In genomic region chr10:75100764-75101291, GRCh38 we compare ENCODE assay signal across 17 cellular contexts. TPM values are rescaled to one million over a fixed set of nuclear protein-coding genes. Genes with fewer than 3 reads are reported as not detected.
DNase-seq lines count a peak whose midpoint lies in the region; ATAC-seq and TF ChIP-seq lines count a peak whose summit lies in the region.
"Had no signal": no experiment of that assay in that cellular context is flagged by ENCODE, and none has a peak within 500 bp of the region (broad histone marks: within the 10 kb centered on the region; RNA-seq: fewer than 3 reads in every experiment).

No MANE protein-coding gene starts in this region.

- no peak overlapping the region for H2BK12ac ChIP-seq in H9 (ENCODE audit: insufficient read length, low read depth, low read length)
- H2BK12ac ChIP-seq in mesenchymal stem cell (ENCODE audit: low read length in 2 of 2) = no peak overlapping the region

- no peaks in the 10 kb centered on the region for H3F3A ChIP-seq in PC-3 (ENCODE audit: low read length, unreplicated experiment)

- H3K27ac Mint-ChIP-seq in H9 = peak overlapping the region; percentile 76 to 88 (median 83)
- peak overlapping the region; percentile 33 for H3K27ac Mint-ChIP-seq in memory B cell
- H3K27ac Mint-ChIP-seq: activated T-helper 17 cell treated with anti-CD3 and anti-CD28 coated beads, Interleukin-2, amount 50 U/mL, for 72 hours had no signal

- H2BK15ac ChIP-seq in H9 (ENCODE audit: low read depth, low read length) (no peak overlapping the region), mesenchymal stem cell (ENCODE audit: low read depth, poor library complexity, severe bottlenecking) (no peak overlapping the region)

- H3K27ac ChIP-seq in H9 (ENCODE audit: insufficient read length, low read depth, low read length) (no peak overlapping the region), PC-3 (ENCODE audit: low read length) (no peak overlapping the region), mesenchymal stem cell (ENCODE audit: low read length, poor library complexity, severe bottlenecking) (no peak overlapping the region)
- H3K27ac ChIP-seq: cardiac muscle cell, PC-9, SK-N-MC, stomach had no signal

- H3K4me1 Mint-ChIP-seq in H9 = peaks cover 19 to 30% of the 10 kb centered on the region in 2 experiments
- peaks cover 7% of the 10 kb centered on the region for H3K4me1 Mint-ChIP-seq in memory B cell
- H3K4me1 Mint-ChIP-seq: activated T-helper 17 cell treated with anti-CD3 and anti-CD28 coated beads, Interleukin-2, amount 50 U/mL, for 72 hours had no signal

- no peak overlapping the region for H2BK20ac ChIP-seq in H9 (ENCODE audit: low read depth, low read length, poor library complexity, severe bottlenecking)

- H3K27me3 Mint-ChIP-seq in H9 (ENCODE audit: low read depth) = no peaks in the 10 kb centered on the region
- H3K27me3 Mint-ChIP-seq in memory B cell = peaks cover 2% of the 10 kb centered on the region
- H3K27me3 Mint-ChIP-seq: activated T-helper 17 cell treated with anti-CD3 and anti-CD28 coated beads, Interleukin-2, amount 50 U/mL, for 72 hours had no signal

- no peak overlapping the region for H2AK5ac ChIP-seq in H9 (ENCODE audit: insufficient read length, low read length)
- H2AK5ac ChIP-seq in mesenchymal stem cell (ENCODE audit: low read length, severe bottlenecking) = no peak overlapping the region

- H3K36me3 Mint-ChIP-seq in H9 (ENCODE audit: insufficient read depth in 1 of 3, low read depth in 3 of 3) (no peaks in the 10 kb centered on the region), memory B cell (no peaks in the 10 kb centered on the region)

- H4K8ac ChIP-seq in H9 (replicated peaks; ENCODE audit: insufficient read length, low read depth, low read length) (no peak overlapping the region), mesenchymal stem cell (ENCODE audit: low read length) (no peak overlapping the region)

- H3K23me2 ChIP-seq in H9 (ENCODE audit: insufficient read length, low read depth, low read length, poor library complexity, severe bottlenecking) = no peaks in the 10 kb centered on the region

- H3K9me3 Mint-ChIP-seq in H9 = no peaks in the 10 kb centered on the region
- H3K9me3 Mint-ChIP-seq in memory B cell = no peaks in the 10 kb centered on the region
- H3K9me3 Mint-ChIP-seq: activated T-helper 17 cell treated with anti-CD3 and anti-CD28 coated beads, Interleukin-2, amount 50 U/mL, for 72 hours had no signal

- ATAC-seq in PC-3 (no peak), memory B cell (ENCODE audit: low read depth) (no peak), GM19452 (IDR thresholded peaks at IDR 0.05; ENCODE audit: unreplicated experiment) (no peak)

- no peak for DNase-seq in H9
- DNase-seq in PC-3 = no peak
- DNase-seq in memory B cell (ENCODE audit: low spot score in 2 of 2) = no peak
- no peak for DNase-seq in activated CD4-positive, CD25-positive, alpha-beta regulatory T cell (lab: John Stamatoyannopoulos, UW)
- DNase-seq in mesenchymal stem cell = no peak
- DNase-seq: activated CD4-positive, alpha-beta T cell treated with anti-CD3 and anti-CD28 coated beads for 1 hour; NCI-H2171; retina; stomach; T1000 had no signal

- H3K14ac ChIP-seq in H9 (ENCODE audit: insufficient read depth, low read length) = 0 out of 2 replicates have a peak overlapping the region, but pooled peaks have one; percentile 16
- H3K14ac ChIP-seq in mesenchymal stem cell (ENCODE audit: low read length in 2 of 2) = no peak overlapping the region

- H4K5ac ChIP-seq in H9 (ENCODE audit: insufficient read length, low read depth, low read length) = no peak overlapping the region

- H3K9ac ChIP-seq in H9 (ENCODE audit: extremely low read depth, insufficient read length, low read length) (no peak overlapping the region), PC-3 (ENCODE audit: low read length) (no peak overlapping the region), skeletal muscle satellite cell (ENCODE audit: low read depth, low read length) (no peak overlapping the region), mesenchymal stem cell (ENCODE audit: low read length) (no peak overlapping the region)

- BruUV-seq in PC-3 (replicated peaks; lab: Mats Ljungman, UMichigan) = no TSS peak

- H3K56ac ChIP-seq in H9 (ENCODE audit: insufficient read length, low read depth, low read length) = no peak overlapping the region

- no peaks in the 10 kb centered on the region for H4K20me1 ChIP-seq in H9 (ENCODE audit: control insufficient read depth, insufficient read depth, insufficient read length)
- H4K20me1 ChIP-seq in PC-3 (ENCODE audit: low read length) = no peaks in the 10 kb centered on the region

- H3K4me1 ChIP-seq in H9 (ENCODE audit: insufficient read depth, low read length) = peaks cover 4% of the 10 kb centered on the region; the same call in 1 of the 2 replicates
- H3K4me1 ChIP-seq in PC-3 (ENCODE audit: insufficient read depth, low read length) = peaks cover 7% of the 10 kb centered on the region; the same call in 1 of the 2 replicates
- H3K4me1 ChIP-seq in skeletal muscle satellite cell (ENCODE audit: control insufficient read depth, insufficient read depth, low read length) = peaks cover 7% of the 10 kb centered on the region
- H3K4me1 ChIP-seq in mesenchymal stem cell (ENCODE audit: control insufficient read depth, insufficient read depth, low read depth, low read length) = peaks cover 8% of the 10 kb centered on the region

- H3K9me3 ChIP-seq in H9 (ENCODE audit: control insufficient read depth, low read depth, low read length) (no peaks in the 10 kb centered on the region), PC-3 (ENCODE audit: low read length) (no peaks in the 10 kb centered on the region), skeletal muscle satellite cell (replicated peaks; ENCODE audit: low read length) (no peaks in the 10 kb centered on the region), mesenchymal stem cell (ENCODE audit: control insufficient read depth, low read length) (no peaks in the 10 kb centered on the region)
- H3K9me3 ChIP-seq: Caco-2, stomach had no signal

- H3K36me3 ChIP-seq in PC-3 (ENCODE audit: low read depth, low read length) = no peaks in the 10 kb centered on the region
- H3K36me3 ChIP-seq in skeletal muscle satellite cell (ENCODE audit: insufficient read depth, low read length) = no peaks in the 10 kb centered on the region
- H3K36me3 ChIP-seq in mesenchymal stem cell (ENCODE audit: control insufficient read depth in 1 of 2, insufficient read depth in 2 of 2, low read depth in 1 of 2, low read length in 2 of 2) = no peaks in the 10 kb centered on the region
- H3K36me3 ChIP-seq: cardiac muscle cell, stomach had no signal

- no CpG with 5 or more reads among the region's 4 CpGs for WGBS in H9 (ENCODE audit: extremely low coverage, insufficient read length, low lambda C conversion rate)
- WGBS in mesenchymal stem cell = 57% methylated on average over 4 of the region's 4 CpGs

- H3K4me3 ChIP-seq in PC-3 (ENCODE audit: low read length) (no peak overlapping the region), skeletal muscle satellite cell (ENCODE audit: low read length) (no peak overlapping the region), mesenchymal stem cell (ENCODE audit: insufficient read depth in 1 of 2, low read depth in 1 of 2, low read length in 2 of 2) (no peak overlapping the region)
- H3K4me3 ChIP-seq: cardiac muscle cell, PC-9, SK-N-MC, stomach had no signal

- no peaks in the 10 kb centered on the region for H3K79me1 ChIP-seq in H9 (ENCODE audit: insufficient read depth, low read depth, low read length, poor library complexity, severe bottlenecking)
- H3K79me1 ChIP-seq in mesenchymal stem cell (replicated peaks; ENCODE audit: low read length, poor library complexity, severe bottlenecking) = no peaks in the 10 kb centered on the region

- H3T11ph ChIP-seq in H9 (ENCODE audit: low read length) = no peak overlapping the region

- no peak overlapping the region for H2BK5ac ChIP-seq in H9 (ENCODE audit: insufficient read length, low read length)
- no peak overlapping the region for H2BK5ac ChIP-seq in mesenchymal stem cell (ENCODE audit: low read depth, low read length, poor library complexity, severe bottlenecking)

- H3K4me3 Mint-ChIP-seq in H9 = peak overlapping the region in 1 of 2 experiments; percentile 70; a peak in 2 of 5 replicates
- H3K4me3 Mint-ChIP-seq in memory B cell = no peak overlapping the region
- H3K4me3 Mint-ChIP-seq: activated T-helper 17 cell treated with anti-CD3 and anti-CD28 coated beads, Interleukin-2, amount 50 U/mL, for 72 hours had no signal

- H2BK120ac ChIP-seq in H9 (ENCODE audit: low read depth, low read length, poor library complexity, severe bottlenecking) (no peak overlapping the region), mesenchymal stem cell (ENCODE audit: low read depth, low read length) (no peak overlapping the region)

- POLR2A ChIA-PET in PC-3 (lab: Charles Lee; ENCODE audit: unreplicated experiment) = interaction anchor here (0.6 kb wide), 1 partner anchor 275 kb away, joined by 3 read pairs; no protein-coding TSS in a partner anchor

- H4K91ac ChIP-seq in H9 (ENCODE audit: insufficient read length, low read depth, low read length) (no peak overlapping the region), mesenchymal stem cell (ENCODE audit: low read length) (no peak overlapping the region)

- H3K4me2 ChIP-seq in H9 (ENCODE audit: insufficient read depth, insufficient read length, low read length) = no peak overlapping the region
- H3K4me2 ChIP-seq in PC-3 (ENCODE audit: low read length) = no peak overlapping the region
- peak overlapping the region; percentile 63 for H3K4me2 ChIP-seq in skeletal muscle satellite cell (ENCODE audit: low read length)
- H3K4me2 ChIP-seq in mesenchymal stem cell (ENCODE audit: low read length, poor library complexity, severe bottlenecking) = no peak overlapping the region
- H3K4me2 ChIP-seq: PC-9 had no signal

- CTCF ChIA-PET in PC-3 (lab: Charles Lee) = interaction anchor here (0.6 to 1.6 kb wide), 3 partner anchors 80 to 857 kb away, joined by 3 to 5 read pairs (median 3); no protein-coding TSS in a partner anchor

- no peaks in the 10 kb centered on the region for H3K9me2 ChIP-seq in PC-3 (replicated peaks; ENCODE audit: low read length)

- H3K27me3 ChIP-seq in H9 (ENCODE audit: insufficient read depth, low read length) = no peaks in the 10 kb centered on the region
- no peaks in the 10 kb centered on the region for H3K27me3 ChIP-seq in PC-3 (ENCODE audit: low read length)
- no peaks in the 10 kb centered on the region for H3K27me3 ChIP-seq in skeletal muscle satellite cell (ENCODE audit: control insufficient read depth, insufficient read depth, low read length)
- H3K27me3 ChIP-seq in mesenchymal stem cell (ENCODE audit: control insufficient read depth in 1 of 2, insufficient read depth in 1 of 2, low read length in 2 of 2) = peaks cover 0 to 16% of the 10 kb centered on the region in 2 experiments
- H3K27me3 ChIP-seq: cardiac muscle cell, stomach had no signal

- H3K79me2 ChIP-seq in H9 (ENCODE audit: insufficient read depth, low read length) (no peaks in the 10 kb centered on the region), PC-3 (ENCODE audit: low read length) (no peaks in the 10 kb centered on the region)

- no peak overlapping the region for H3K23ac ChIP-seq in H9 (ENCODE audit: insufficient read length, low read depth, low read length)
- no peak overlapping the region for H3K23ac ChIP-seq in mesenchymal stem cell (ENCODE audit: low read length in 2 of 2)

- H3K4ac ChIP-seq in H9 (ENCODE audit: low read depth, low read length) (no peak overlapping the region), mesenchymal stem cell (ENCODE audit: low read depth in 1 of 2, low read length in 2 of 2) (no peak overlapping the region)

- H2AFZ ChIP-seq in H9 (ENCODE audit: low read length) = no peak overlapping the region
- peak overlapping the region; percentile 9; the same call in 1 of the 2 replicates for H2AFZ ChIP-seq in PC-3 (ENCODE audit: low read length)
- no peak overlapping the region for H2AFZ ChIP-seq in mesenchymal stem cell (ENCODE audit: low read depth, low read length)
- H2AFZ ChIP-seq: PC-9 had no signal

- no peak for TF ChIP-seq CTCF in H9 (conservative IDR thresholded peaks at IDR 0.05)
- TF ChIP-seq CTCF in PC-3 (conservative IDR thresholded peaks at IDR 0.05; ENCODE audit: low read depth, low read length) = no peak

- intact Hi-C loops in PC-3 (cut with micrococcal nuclease) = loop anchor here (1.0 to 5.0 kb wide), 5 partner anchors 58 to 857 kb away; no protein-coding TSS in a partner anchor

- H3K18ac ChIP-seq in H9 (ENCODE audit: insufficient read length, low read depth, low read length) (no peak overlapping the region), mesenchymal stem cell (ENCODE audit: low read depth in 1 of 2, low read length in 2 of 2) (no peak overlapping the region)

RNA-seq across cellular contexts. Expression of gene SAMD8, which starts 10.6 kb away (rescaled TPM):
- total RNA-seq in H9 (2021) = 16.7 and 18.8 TPM in 2 replicates
- 47.4 and 48.6 TPM in 2 replicates for total RNA-seq in PC-3 (2014; rRNA removed)
- total RNA-seq in skeletal muscle satellite cell (2012; rRNA removed) = 21.8 and 23.3 TPM in 2 replicates
- 12.8 TPM for polyA plus RNA-seq in mesenchymal stem cell (2013, experiment 1 of 2)
- 13.2 TPM for polyA plus RNA-seq in mesenchymal stem cell (2013, experiment 2 of 2)
